In the genomic region with DNA sequence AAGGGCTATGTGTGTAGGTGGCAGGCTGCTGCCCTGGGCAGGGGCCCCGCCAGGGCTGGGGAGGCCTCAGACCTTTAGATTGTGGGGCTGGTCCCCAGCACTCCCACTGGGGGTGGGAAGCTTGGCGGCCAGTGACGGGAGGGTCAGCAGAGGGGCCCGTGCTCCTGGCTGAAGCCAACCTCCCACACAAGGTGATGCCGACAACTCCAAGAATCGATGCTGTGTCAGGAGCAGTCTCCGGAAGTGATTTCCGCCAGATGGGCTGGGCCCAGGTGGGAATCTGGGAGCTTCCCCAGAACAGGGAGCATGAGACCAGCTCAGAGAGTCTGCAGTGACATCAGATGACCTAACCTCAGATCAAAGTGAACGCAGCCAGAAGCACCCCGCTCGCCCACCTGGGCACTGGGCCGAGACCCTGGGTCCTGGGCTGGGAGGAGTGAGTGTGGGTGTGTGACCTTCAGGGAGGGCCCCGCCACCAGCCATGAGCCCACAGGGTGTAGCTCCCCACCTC, we compare ENCODE assay signal across 28 cellular contexts. TPM values are rescaled to one million over a fixed set of nuclear protein-coding genes. Genes with fewer than 3 reads are reported as not detected.
DNase-seq lines count a peak whose midpoint lies in the region; ATAC-seq and TF ChIP-seq lines count a peak whose summit lies in the region.
"Had no signal": no experiment of that assay in that cellular context is flagged by ENCODE, and none has a peak within 500 bp of the region (broad histone marks: within the 10 kb centered on the region; RNA-seq: fewer than 3 reads in every experiment).

No MANE protein-coding gene starts in this region.

- H3K27me3 Mint-ChIP-seq in glutamatergic neuron (ENCODE audit: unreplicated experiment), result peaks cover 20% of the 10 kb centered on the region
- H3K27me3 Mint-ChIP-seq: CD4-positive, alpha-beta memory T cell had no signal

- WGBS in right cardiac atrium, result 84% methylated on average over 13 of the region's 13 CpGs
- 82 to 90% methylated on average over 13 of the region's 13 CpGs for WGBS in heart right ventricle, 2 donors
- WGBS in spleen, 5 donors, result 83 to 94% (median 88%) methylated on average over 6 to 13 of the region's 13 CpGs

- H3K27ac ChIP-seq in right cardiac atrium (ENCODE audit: low read length) (no peak overlapping the region), heart right ventricle (no peak overlapping the region), lower lobe of right lung (no peak overlapping the region), spleen (no peak overlapping the region)
- H3K27ac ChIP-seq: GM23248, RWPE1, SJCRH30 had no signal

- H3K27me3 ChIP-seq in right cardiac atrium (ENCODE audit: control insufficient read depth, insufficient read depth), result no peaks in the 10 kb centered on the region
- H3K27me3 ChIP-seq in heart right ventricle, result peaks cover 0 to 15% (median 4%) of the 10 kb centered on the region in 7 donors
- H3K27me3 ChIP-seq in lower lobe of right lung (ENCODE audit: low read depth), result no peaks in the 10 kb centered on the region
- peaks cover 0 to 42% (median 0%) of the 10 kb centered on the region in 7 donors for H3K27me3 ChIP-seq in spleen (replicated peaks in 1 of 7)
- H3K27me3 ChIP-seq: SJCRH30 had no signal

- no peaks in the 10 kb centered on the region for H3K9me3 ChIP-seq in right cardiac atrium (ENCODE audit: control insufficient read depth, low read length)
- H3K9me3 ChIP-seq in heart right ventricle, result peaks cover 0 to 5% (median 0%) of the 10 kb centered on the region in 11 donors
- no peaks in the 10 kb centered on the region for H3K9me3 ChIP-seq in lower lobe of right lung
- no peaks in the 10 kb centered on the region for H3K9me3 ChIP-seq in spleen

- no peak overlapping the region for H3K4me3 Mint-ChIP-seq in glutamatergic neuron (ENCODE audit: unreplicated experiment)
- H3K4me3 Mint-ChIP-seq: CD4-positive, alpha-beta memory T cell had no signal

- H3K9me3 Mint-ChIP-seq in glutamatergic neuron (ENCODE audit: unreplicated experiment), result peaks cover 4% of the 10 kb centered on the region

- DNase-seq in right cardiac atrium, result peak in 2 of 3 donors; percentile 27 to 40
- DNase-seq in heart right ventricle, result no peak
- DNase-seq in glutamatergic neuron, result peak; percentile 10
- peak; percentile 30 for DNase-seq in lower lobe of right lung
- peak; percentile 54 for DNase-seq in spleen
- no peak for DNase-seq in NCI-H2029 treated with DMSO at 0.1 percent for 48 hours (lab: John Stamatoyannopoulos, UW)
- DNase-seq: C1 segment of cervical spinal cord; CD4-positive, alpha-beta memory T cell; COR-L47; DMS53; GM23248; H7; Karpas-422; NCI-H1092; NCI-H1436; NCI-H187 treated with DMSO at 0.1 percent for 48 hours; NCI-H526 treated with DMSO at 0.1 percent for 48 hours; SJCRH30 had no signal

- no peaks in the 10 kb centered on the region for H3K36me3 ChIP-seq in heart right ventricle
- H3K36me3 ChIP-seq in lower lobe of right lung, result no peaks in the 10 kb centered on the region
- no peaks in the 10 kb centered on the region for H3K36me3 ChIP-seq in spleen
- H3K36me3 ChIP-seq: SJCRH30 had no signal

- no peaks in the 10 kb centered on the region for H3K4me1 Mint-ChIP-seq in glutamatergic neuron (ENCODE audit: low read depth, unreplicated experiment)
- H3K4me1 Mint-ChIP-seq: CD4-positive, alpha-beta memory T cell had no signal

- no peak for TF ChIP-seq POLR2A in spleen (IDR thresholded peaks at IDR 0.05)

- intact Hi-C loops in right cardiac atrium (cut with DNase I), result no loop called here
- intact Hi-C loops in heart right ventricle (cut with DNase I), result no loop called here
- intact Hi-C loops in lower lobe of right lung (cut with DNase I), result no loop called here
- intact Hi-C loops in spleen (cut with DNase I; ENCODE audit: low total_unique reads), result no loop called here

- H3K4me1 ChIP-seq in right cardiac atrium (ENCODE audit: control insufficient read depth, insufficient read depth, low read length) (no peaks in the 10 kb centered on the region), heart right ventricle (no peaks in the 10 kb centered on the region), lower lobe of right lung (no peaks in the 10 kb centered on the region), spleen (no peaks in the 10 kb centered on the region)
- H3K4me1 ChIP-seq: SJCRH30 had no signal

- TF ChIP-seq CTCF in heart right ventricle (IDR thresholded peaks at IDR 0.05), result no peak
- TF ChIP-seq CTCF in glutamatergic neuron (IDR thresholded peaks at IDR 0.05; ENCODE audit: partially characterized antibody, unreplicated experiment), result no peak
- TF ChIP-seq CTCF in lower lobe of right lung (IDR thresholded peaks at IDR 0.05), result no peak
- no peak for TF ChIP-seq CTCF in spleen (IDR thresholded peaks at IDR 0.05 in 8 of 11, conservative IDR thresholded peaks at IDR 0.05 in 3 of 11)

- H3K36me3 Mint-ChIP-seq in glutamatergic neuron (ENCODE audit: unreplicated experiment), result no peaks in the 10 kb centered on the region
- H3K36me3 Mint-ChIP-seq: CD4-positive, alpha-beta memory T cell had no signal

- H3K4me3 ChIP-seq in right cardiac atrium (ENCODE audit: low read length) (no peak overlapping the region), heart right ventricle (no peak overlapping the region), lower lobe of right lung (no peak overlapping the region), spleen (no peak overlapping the region)
- H3K4me3 ChIP-seq: GM23248, SJCRH30 had no signal

- no peak overlapping the region for H3K27ac Mint-ChIP-seq in glutamatergic neuron (ENCODE audit: unreplicated experiment)
- H3K27ac Mint-ChIP-seq: CD4-positive, alpha-beta memory T cell had no signal

- ATAC-seq in right cardiac atrium (no peak), heart right ventricle (no peak), lower lobe of right lung (no peak), HG03280 (IDR thresholded peaks at IDR 0.05; ENCODE audit: unreplicated experiment) (no peak)
- ATAC-seq: HepG2, SK-N-SH treated with all-trans-retinoic acid at 6 μM for 48 hours had no signal

RNA-seq across cellular contexts. Expression of a gene that starts 7.7 kb away (rescaled TPM):
- total RNA-seq in right cardiac atrium (not detected), heart right ventricle (not detected), glutamatergic neuron (ENCODE audit: unreplicated experiment) (not detected), lower lobe of right lung (not detected), spleen (under 1 TPM in 3 of 7 donors, not detected in 4; 0.10 to 0.16 (median 0.15) TPM)
- polyA plus RNA-seq in right cardiac atrium (0.02 TPM), heart right ventricle (not detected), spleen (under 1 TPM; 0.02 to 0.28 (median 0.19) TPM)
- total RNA-seq: A673, G401, GM23248, H7, HepG2, NCI-H460, OCI-LY7, SJCRH30 had no signal
- polyA plus RNA-seq: CD4-positive, alpha-beta memory T cell; GM23248 had no signal

RNA-seq across cellular contexts. Expression of a gene that starts 8.2 kb away (rescaled TPM):
- total RNA-seq in right cardiac atrium (10 to 100 TPM; 36.5 to 46.8 (median 41.0) TPM), heart right ventricle (10 to 100 TPM; 28.9 to 48.2 (median 36.4) TPM), glutamatergic neuron (ENCODE audit: unreplicated experiment) (0.44 TPM), lower lobe of right lung (51.0 TPM), spleen (10 to 100 TPM; 10.9 to 21.6 (median 18.3) TPM)
- polyA plus RNA-seq in right cardiac atrium (36.4 TPM), heart right ventricle (10 to 100 TPM; 19.9 to 27.6 TPM), spleen (1 to 10 TPM; 3.3 to 6.5 (median 3.6) TPM)
- total RNA-seq: A673, Daoy, GM23248, HT1080, NCI-H460, SJCRH30 had no signal
- polyA plus RNA-seq: GM23248 had no signal

RNA-seq across cellular contexts. Expression of a gene that starts 36.0 kb away (rescaled TPM):
- 10 to 100 TPM; 30.5 to 50.4 (median 37.1) TPM for total RNA-seq in right cardiac atrium
- 31.8 TPM for polyA plus RNA-seq in right cardiac atrium
- 10 to 100 TPM; 22.0 to 46.4 (median 29.2) TPM for total RNA-seq in heart right ventricle
- 10 to 100 TPM; 56.0 to 72.3 TPM for polyA plus RNA-seq in heart right ventricle
- total RNA-seq in glutamatergic neuron (ENCODE audit: unreplicated experiment), result 49.7 TPM
- total RNA-seq in lower lobe of right lung, result 38.8 TPM
- 10 to 100 TPM; 28.7 to 58.1 (median 42.2) TPM for total RNA-seq in spleen
- polyA plus RNA-seq in spleen, result 10 to 100 TPM; 42.5 to 94.4 (median 66.2) TPM

RNA-seq across cellular contexts. Expression of a gene that starts 59.5 kb away (rescaled TPM):
- total RNA-seq in right cardiac atrium, result 100 to 1,000 TPM; 677 to 920 (median 748) TPM
- 869 TPM for polyA plus RNA-seq in right cardiac atrium
- total RNA-seq in heart right ventricle, result 100 to 1,000 TPM; 461 to 959 (median 513) TPM
- polyA plus RNA-seq in heart right ventricle, result 100 to 1,000 TPM; 346 to 588 TPM
- 347 TPM for total RNA-seq in glutamatergic neuron (ENCODE audit: unreplicated experiment)
- 850 TPM for total RNA-seq in lower lobe of right lung
- total RNA-seq in spleen, result 100 to 1,000 TPM; 370 to 594 (median 472) TPM
- 100 to 1,000 TPM; 191 to 368 (median 339) TPM for polyA plus RNA-seq in spleen
- total RNA-seq: HepG2 had no signal
- polyA plus RNA-seq: HepG2 had no signal

Comparison
In these comparisons a context has a peak if more than half of its experiments do, and no peak if none do; other contexts are left out.
1. DNase-seq: peak in right cardiac atrium (2 of 3), glutamatergic neuron (single experiment), lower lobe of right lung (single experiment) and spleen (single experiment); none in heart right ventricle (0 of 2) and NCI-H2029 treated with DMSO at 0.1 percent for 48 hours (single experiment).